ENCODE assay signal across 9 cellular contexts in the genomic region with DNA sequence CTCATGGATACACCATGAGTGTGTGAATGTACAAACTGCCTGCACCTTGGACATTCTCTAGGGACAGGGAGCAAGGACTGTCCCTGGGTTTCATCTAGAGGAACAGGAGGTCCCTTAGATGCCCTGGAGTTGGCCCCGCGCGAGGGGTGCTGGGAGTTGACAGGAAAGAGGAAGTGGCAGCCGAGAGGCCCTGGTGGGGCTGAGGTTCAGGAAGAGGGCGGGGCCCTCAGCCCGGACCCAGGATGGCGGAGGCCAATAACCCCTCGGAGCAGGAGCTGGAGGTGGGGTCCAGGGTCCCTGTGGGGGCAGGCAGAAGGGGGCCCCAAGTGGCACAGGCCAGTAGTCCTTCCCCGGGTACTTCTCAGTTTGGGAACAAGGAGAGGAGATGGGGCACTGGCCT. TPM values are rescaled to one million over a fixed set of nuclear protein-coding genes. Genes with fewer than 3 reads are reported as not detected.
DNase-seq lines count a peak whose midpoint lies in the region; ATAC-seq and TF ChIP-seq lines count a peak whose summit lies in the region.
"Had no signal": no experiment of that assay in that cellular context is flagged by ENCODE, and none has a peak within 500 bp of the region (broad histone marks: within the 10 kb centered on the region; RNA-seq: fewer than 3 reads in every experiment).

No MANE protein-coding gene starts in this region.

- peak; percentile 84 to 86 for DNase-seq in activated CD4-positive, alpha-beta T cell treated with anti-CD3 and anti-CD28 coated beads, Interleukin-2, amount 50 U/mL, for 48 hours
- peak; percentile 94 for DNase-seq in esophagus muscularis mucosa (ENCODE audit: extremely low spot score)
- DNase-seq in sigmoid colon, result peak; percentile 78
- DNase-seq in iPS-NIHi11 (ENCODE audit: low spot score), result no peak
- no peak for DNase-seq in DMS114 treated with DMSO at 0.1 percent for 48 hours (lab: John Stamatoyannopoulos, UW; ENCODE audit: unreplicated experiment)
- DNase-seq in NCI-H748 (lab: John Stamatoyannopoulos, UW; ENCODE audit: unreplicated experiment), result no peak

- TF ChIP-seq EP300 in esophagus muscularis mucosa (IDR thresholded peaks at IDR 0.05), result no peak
- no peak for TF ChIP-seq EP300 in sigmoid colon (IDR thresholded peaks at IDR 0.05)

- H3K4me3 ChIP-seq in esophagus muscularis mucosa, result peak overlapping the region; percentile 15 to 42 (median 28)
- peak overlapping the region in 2 of 4 donors; percentile 22 to 26 for H3K4me3 ChIP-seq in sigmoid colon
- H3K4me3 ChIP-seq: SJCRH30 had no signal

- no peaks in the 10 kb centered on the region for H3K9me3 ChIP-seq in esophagus muscularis mucosa
- no peaks in the 10 kb centered on the region for H3K9me3 ChIP-seq in sigmoid colon
- H3K9me3 ChIP-seq: SJCRH30 had no signal

- ATAC-seq in GM19328 (IDR thresholded peaks at IDR 0.05; ENCODE audit: unreplicated experiment) (peak; percentile 53), HG03521 (IDR thresholded peaks at IDR 0.05; ENCODE audit: unreplicated experiment) (peak; percentile 75)

- TF ChIP-seq POLR2A in esophagus muscularis mucosa (IDR thresholded peaks at IDR 0.05; ENCODE audit: low read depth), result no peak
- TF ChIP-seq POLR2A in sigmoid colon (IDR thresholded peaks at IDR 0.05), result no peak

- WGBS in esophagus muscularis mucosa, result 54% methylated on average over 9 of the region's 9 CpGs
- WGBS in sigmoid colon, 2 donors, result 19 to 40% methylated on average over 9 of the region's 9 CpGs

- H3K27me3 ChIP-seq in esophagus muscularis mucosa (no peaks in the 10 kb centered on the region), sigmoid colon (no peaks in the 10 kb centered on the region)
- H3K27me3 ChIP-seq: SJCRH30 had no signal

- H3K27ac ChIP-seq in esophagus muscularis mucosa (replicated peaks in 1 of 4) (peak overlapping the region in 3 of 4 donors; percentile 13 to 43 (median 40)), sigmoid colon (peak overlapping the region; percentile 32 to 43 (median 34))

- H3K36me3 ChIP-seq in esophagus muscularis mucosa, result peaks cover 42 to 57% (median 49%) of the 10 kb centered on the region in 4 donors
- peaks cover 20 to 54% (median 30%) of the 10 kb centered on the region in 4 donors for H3K36me3 ChIP-seq in sigmoid colon

- intact Hi-C loops in esophagus muscularis mucosa (cut with DNase I), result no loop called here
- intact Hi-C loops in sigmoid colon (cut with DNase I), result no loop called here

- TF ChIP-seq CTCF in esophagus muscularis mucosa (IDR thresholded peaks at IDR 0.05) (no peak), sigmoid colon (IDR thresholded peaks at IDR 0.05) (no peak)

- H3K4me1 ChIP-seq in esophagus muscularis mucosa (peaks cover 45 to 67% (median 58%) of the 10 kb centered on the region in 4 donors), sigmoid colon (peaks cover 0 to 28% (median 17%) of the 10 kb centered on the region in 4 donors)

RNA-seq across cellular contexts. Expression of gene PKN1, which starts 6.9 kb away (rescaled TPM):
- 100 to 1,000 TPM; 120 to 233 (median 167) TPM for total RNA-seq in esophagus muscularis mucosa
- total RNA-seq in sigmoid colon, result 100 to 1,000 TPM in 1 of 4 donors, 10 to 100 TPM in 3; 79.2 to 126 (median 84.6) TPM
- 10 to 100 TPM; 20.8 to 54.8 (median 28.2) TPM for polyA plus RNA-seq in sigmoid colon

RNA-seq across cellular contexts. Expression of gene DDX39A, which starts 20.9 kb away (rescaled TPM):
- 10 to 100 TPM; 39.3 to 56.3 (median 42.1) TPM for total RNA-seq in esophagus muscularis mucosa
- 10 to 100 TPM; 37.8 to 43.8 (median 42.0) TPM for total RNA-seq in sigmoid colon
- 100 to 1,000 TPM in 1 of 3 donors, 10 to 100 TPM in 2; 40.2 to 161 (median 45.3) TPM for polyA plus RNA-seq in sigmoid colon

RNA-seq across cellular contexts. Expression of gene PTGER1, which starts 35.1 kb away (rescaled TPM):
- total RNA-seq in esophagus muscularis mucosa (1 to 10 TPM in 2 of 4 donors, under 1 TPM in 1, not detected in 1; 0.80 to 1.8 (median 1.3) TPM), sigmoid colon (under 1 TPM in 2 of 4 donors, not detected in 2; 0.54 to 0.71 TPM)
- under 1 TPM in 1 of 3 donors, not detected in 2; 0.67 TPM for polyA plus RNA-seq in sigmoid colon

RNA-seq across cellular contexts. Expression of gene GIPC1, which starts 55.9 kb away (rescaled TPM):
- total RNA-seq in esophagus muscularis mucosa (100 to 1,000 TPM in 3 of 4 donors, 10 to 100 TPM in 1; 88.5 to 138 (median 108) TPM), sigmoid colon (10 to 100 TPM; 65.1 to 97.7 (median 68.5) TPM)
- 100 to 1,000 TPM; 344 to 378 (median 351) TPM for polyA plus RNA-seq in sigmoid colon

RNA-seq across cellular contexts. Expression of gene ADGRE5, which starts 58.8 kb away (rescaled TPM):
- total RNA-seq in esophagus muscularis mucosa (100 to 1,000 TPM in 1 of 4 donors, 10 to 100 TPM in 3; 37.3 to 101 (median 50.4) TPM), sigmoid colon (10 to 100 TPM; 23.7 to 63.1 (median 34.1) TPM)
- 100 to 1,000 TPM in 1 of 3 donors, 10 to 100 TPM in 2; 12.0 to 111 (median 29.8) TPM for polyA plus RNA-seq in sigmoid colon

Comparison
In these comparisons a context has a peak if more than half of its experiments do, and no peak if none do; other contexts are left out.
1. DNase-seq: peak in activated CD4-positive, alpha-beta T cell treated with anti-CD3 and anti-CD28 coated beads, Interleukin-2, amount 50 U/mL, for 48 hours (2 of 2), esophagus muscularis mucosa (single experiment) and sigmoid colon (single experiment); none in iPS-NIHi11 (single experiment), DMS114 treated with DMSO at 0.1 percent for 48 hours (single experiment) and NCI-H748 (single experiment).